8 cellular contexts compared by ENCODE assay signal in genomic region chr5:134003064-134003956, GRCh38. TPM values are rescaled to one million over a fixed set of nuclear protein-coding genes. Genes with fewer than 3 reads are reported as not detected.
DNase-seq lines count a peak whose midpoint lies in the region; ATAC-seq, FAIRE-seq and TF ChIP-seq lines count a peak whose summit lies in the region.

No MANE protein-coding gene starts in this region.

- no peaks in the 10 kb centered on the region for H3K9me3 ChIP-seq in small intestine (ENCODE audit: control insufficient read depth, low read depth)

- H3K4me1 ChIP-seq in small intestine (ENCODE audit: control insufficient read depth in 2 of 2, insufficient read depth in 1 of 2, low read depth in 1 of 2, low read length in 1 of 2), result peaks cover 7 to 16% of the 10 kb centered on the region in 2 donors

- peaks cover 57% of the 10 kb centered on the region for H3K4me1 Mint-ChIP-seq in activated T-cell treated with anti-CD3 and anti-CD28 coated beads, Interleukin-2, amount 50 U/mL, for 24 hours (ENCODE audit: low read depth)

- peak overlapping the region; percentile 96 for H3K4me3 Mint-ChIP-seq in activated T-cell treated with anti-CD3 and anti-CD28 coated beads, Interleukin-2, amount 50 U/mL, for 24 hours

- H3K36me3 ChIP-seq in small intestine (ENCODE audit: control insufficient read depth in 2 of 2, insufficient read depth in 2 of 2, low read length in 2 of 2), result no peaks in the 10 kb centered on the region

- FAIRE-seq in GM12891 (lab: Jason Lieb, UNC) (no peak), small intestine (lab: Jason Lieb, UNC) (no peak)

- no peaks in the 10 kb centered on the region for H3K27me3 Mint-ChIP-seq in activated T-cell treated with anti-CD3 and anti-CD28 coated beads, Interleukin-2, amount 50 U/mL, for 24 hours

- H3K27ac Mint-ChIP-seq in activated T-cell treated with anti-CD3 and anti-CD28 coated beads, Interleukin-2, amount 50 U/mL, for 24 hours, result peak overlapping the region; percentile 98

- H3K36me3 Mint-ChIP-seq in activated T-cell treated with anti-CD3 and anti-CD28 coated beads, Interleukin-2, amount 50 U/mL, for 24 hours (ENCODE audit: low read depth), result peaks cover 56% of the 10 kb centered on the region

- peak overlapping the region; percentile 97 to 99 for H3K27ac ChIP-seq in small intestine (ENCODE audit: low read depth in 1 of 2, low read length in 1 of 2)

- ATAC-seq in HG03196 (IDR thresholded peaks at IDR 0.05; ENCODE audit: unreplicated experiment) (peak; percentile 0), GM19324 (IDR thresholded peaks at IDR 0.05; ENCODE audit: low FRiP score, unreplicated experiment) (no peak)

- 1 to 12% (median 5%) methylated on average over 18 of the region's 18 CpGs for WGBS in small intestine, 3 donors

- H3K4me3 ChIP-seq in small intestine (ENCODE audit: low read depth in 1 of 2, low read length in 2 of 2), result peak overlapping the region; percentile 87 to 95

- DNase-seq in GM12891 (ENCODE audit: insufficient read length, low spot score) (no peak), germinal center (ENCODE audit: low spot score) (peak; percentile 25), small intestine (no peak), NCI-H2171 (lab: John Stamatoyannopoulos, UW) (no peak), superior temporal gyrus (ENCODE audit: extremely low spot score) (no peak)
- no peak for DNase-seq in activated T-cell treated with anti-CD3 and anti-CD28 coated beads, Interleukin-2, amount 50 U/mL, for 24 hours

- no peak for TF ChIP-seq POLR2A in GM12891 (IDR thresholded peaks at IDR 0.05; ENCODE audit: low read depth, low read length)

- H3K27me3 ChIP-seq in small intestine (ENCODE audit: control insufficient read depth in 2 of 2, insufficient read depth in 2 of 2, low read length in 2 of 2), result no peaks in the 10 kb centered on the region

- H3K9me3 Mint-ChIP-seq in activated T-cell treated with anti-CD3 and anti-CD28 coated beads, Interleukin-2, amount 50 U/mL, for 24 hours, result no peaks in the 10 kb centered on the region

TF ChIP-seq in GM12891, 5 proteins besides CTCF, POLR2A, EP300 and RAD21:
- TF ChIP-seq PAX5 (IDR thresholded peaks at IDR 0.05; ENCODE audit: insufficient read depth, low read length, severe bottlenecking) (no peak), TAF1 (IDR thresholded peaks at IDR 0.05; ENCODE audit: low read depth, low read length) (0 out of 2 replicates have a peak, but pooled peaks have one; percentile 41), SPI1 (IDR thresholded peaks at IDR 0.05; ENCODE audit: low read depth, low read length) (no peak), POU2F2 (IDR thresholded peaks at IDR 0.05; ENCODE audit: low read depth, low read length) (no peak), POLR2AphosphoS5 (IDR thresholded peaks at IDR 0.05; ENCODE audit: low read depth, low read length) (peak; percentile 58; the same call in 1 of the 2 replicates)

RNA-seq across cellular contexts. Expression of gene VDAC1, which starts 1.5 kb away (rescaled TPM):
- 347 TPM for polyA plus RNA-seq in GM12891 (2012; ENCODE audit: low read depth, missing spikeins)
- polyA plus RNA-seq in small intestine, result 100 to 1,000 TPM; 252 to 412 (median 309) TPM

RNA-seq across cellular contexts. Expression of gene C5orf15, which starts 34.9 kb away (rescaled TPM):
- polyA plus RNA-seq in GM12891 (2012; ENCODE audit: low read depth, missing spikeins), result 22.4 TPM
- 10 to 100 TPM; 17.3 to 39.2 (median 20.1) TPM for polyA plus RNA-seq in small intestine
